Comparison of ENCODE assay signal across 12 cellular contexts in genomic region chr7:41880107-41880506, GRCh38.
DNase-seq lines count a peak whose midpoint lies in the region; ATAC-seq and TF ChIP-seq lines count a peak whose summit lies in the region.
"Had no signal": no experiment of that assay in that cellular context is flagged by ENCODE, and none has a peak within 500 bp of the region (broad histone marks: within the 10 kb centered on the region; RNA-seq: fewer than 3 reads in every experiment).

No MANE protein-coding gene starts in this region.

- DNase-seq in BJ (ENCODE audit: low read depth) (peak; percentile 82), HT1080 (ENCODE audit: low read depth) (peak; percentile 97), astrocyte of the spinal cord (ENCODE audit: low read depth, low spot score) (peak; percentile 90), myocyte (ENCODE audit: low read depth) (peak; percentile 82), GM20000 (ENCODE audit: low spot score) (no peak), endodermal cell (no peak), NCI-H2029 (lab: John Stamatoyannopoulos, UW) (no peak)
- DNase-seq: effector CD8-positive, alpha-beta T cell; GDM1; NCI-H1436; right cardiac atrium had no signal

- no peak overlapping the region for H3K27ac Mint-ChIP-seq in endodermal cell

- H3K4me1 Mint-ChIP-seq in endodermal cell: no peaks in the 10 kb centered on the region

- CTCF ChIA-PET in BJ (lab: Yijun Ruan, JAX): interaction anchor here (3.5 kb wide), 1 partner anchor 11 kb away, joined by 10 read pairs; no protein-coding TSS in a partner anchor

- H3K36me3 Mint-ChIP-seq in endodermal cell (ENCODE audit: low read depth): no peaks in the 10 kb centered on the region

- H3K27me3 Mint-ChIP-seq in endodermal cell (ENCODE audit: insufficient read depth): no peaks in the 10 kb centered on the region

- H3K27me3 ChIP-seq in BJ (ENCODE audit: control insufficient read depth, insufficient read depth, low read length) (no peaks in the 10 kb centered on the region), endodermal cell (ENCODE audit: control insufficient read depth, insufficient read depth, low read length, poor library complexity, severe bottlenecking) (no peaks in the 10 kb centered on the region)

- POLR2A ChIA-PET in BJ (lab: Charles Lee): interaction anchor here (0.6 kb wide), 1 partner anchor 35 kb away, joined by 3 read pairs; no protein-coding TSS in a partner anchor

- no peaks in the 10 kb centered on the region for H3K9me3 Mint-ChIP-seq in endodermal cell

- ATAC-seq in GM21526 (IDR thresholded peaks at IDR 0.05; ENCODE audit: low FRiP score, unreplicated experiment): no peak
- ATAC-seq: right cardiac atrium had no signal

- WGBS in endodermal cell (ENCODE audit: insufficient coverage in 1 of 2, insufficient read length in 1 of 2), 2 experiments: 74 to 90% methylated on average over 3 of the region's 3 CpGs

- no peaks in the 10 kb centered on the region for H3K9me3 ChIP-seq in endodermal cell (ENCODE audit: control insufficient read depth, low read length)

- H3K36me3 ChIP-seq in BJ (ENCODE audit: control insufficient read depth, insufficient read depth, low read length) (no peaks in the 10 kb centered on the region), endodermal cell (ENCODE audit: control insufficient read depth, insufficient read depth, low read length) (no peaks in the 10 kb centered on the region)

- TF ChIP-seq CTCF in BJ (IDR thresholded peaks at IDR 0.05; ENCODE audit: insufficient read depth, low read depth, low read length) (no peak), astrocyte of the spinal cord (IDR thresholded peaks at IDR 0.05; ENCODE audit: low read depth, low read length) (no peak), GM20000 (IDR thresholded peaks at IDR 0.05; ENCODE audit: extremely low read depth, missing control alignments) (no peak), endodermal cell (conservative IDR thresholded peaks at IDR 0.05) (no peak)

- no peak overlapping the region for H3K9ac ChIP-seq in endodermal cell (ENCODE audit: extremely low read depth, low read length, poor library complexity, severe bottlenecking)

- no peak overlapping the region for H3K27ac ChIP-seq in endodermal cell (ENCODE audit: low read depth, low read length)

- in situ Hi-C loops in astrocyte of the spinal cord (cut with HindIII; ENCODE audit: low sequenced_read_pairs): no loop called here

- H3K4me3 ChIP-seq in BJ (ENCODE audit: low read depth, low read length): no peak overlapping the region
- no peak overlapping the region for H3K4me3 ChIP-seq in astrocyte of the spinal cord (ENCODE audit: low read depth, low read length)
- no peak overlapping the region for H3K4me3 ChIP-seq in endodermal cell (ENCODE audit: low read length)

- no peaks in the 10 kb centered on the region for H3K4me1 ChIP-seq in endodermal cell (ENCODE audit: control insufficient read depth, insufficient read depth, low read length)

- H3K4me3 Mint-ChIP-seq in endodermal cell: no peak overlapping the region

Comparison
In these comparisons a context has a peak if more than half of its experiments do, and no peak if none do; other contexts are left out.
1. DNase-seq: peak in BJ (single experiment), HT1080 (single experiment), astrocyte of the spinal cord (single experiment) and myocyte (single experiment); none in GM20000 (single experiment), endodermal cell (single experiment) and NCI-H2029 (single experiment).